In the genomic region with DNA sequence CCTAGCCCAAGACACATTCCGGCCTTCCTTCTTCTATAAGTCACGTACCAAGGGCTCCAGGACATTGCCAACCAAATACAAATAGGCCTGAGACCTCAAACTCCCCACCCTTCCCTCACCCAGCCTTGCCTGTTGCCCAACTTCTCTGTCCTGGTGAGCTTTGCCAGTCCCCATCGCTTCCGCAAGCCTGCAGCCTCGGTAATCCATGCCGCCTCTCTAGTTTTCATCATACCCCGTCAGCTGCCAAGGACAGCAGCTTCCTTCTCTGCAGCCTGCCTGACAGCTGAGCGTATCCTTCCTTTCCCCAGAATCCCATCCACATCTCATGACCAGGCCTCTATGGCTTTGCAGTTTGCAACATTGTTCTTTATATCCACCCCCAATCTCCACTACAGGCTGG, we compare ENCODE assay signal across 1 cellular context.
TF ChIP-seq lines count a peak whose summit lies in the region.

No MANE protein-coding gene starts in this region.

TF ChIP-seq in H1, 55 proteins besides CTCF, POLR2A, EP300 and RAD21:
- TF ChIP-seq, protein P1, sequence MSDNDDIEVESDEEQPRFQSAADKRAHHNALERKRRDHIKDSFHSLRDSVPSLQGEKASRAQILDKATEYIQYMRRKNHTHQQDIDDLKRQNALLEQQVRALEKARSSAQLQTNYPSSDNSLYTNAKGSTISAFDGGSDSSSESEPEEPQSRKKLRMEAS (IDR thresholded peaks at IDR 0.05), result no peak
- TF ChIP-seq BRCA1 (IDR thresholded peaks at IDR 0.05; ENCODE audit: low read depth, low read length), result no peak
- no peak for TF ChIP-seq CHD2 (IDR thresholded peaks at IDR 0.05; ENCODE audit: low read length)
- no peak for TF ChIP-seq EZH2 (IDR thresholded peaks at IDR 0.05; ENCODE audit: low read depth, low read length, severe bottlenecking)
TF ChIP-seq in H1: peak in this region for 0.
